8 cellular contexts compared by ENCODE assay signal in genomic region chr11:35048346-35048745, GRCh38.
DNase-seq lines count a peak whose midpoint lies in the region; ATAC-seq and TF ChIP-seq lines count a peak whose summit lies in the region.
"Not testable (repeated sequence)": the region's sequence is repeated elsewhere in the genome, so short reads cannot be mapped to it uniquely, and the experiment has no call there.

No MANE protein-coding gene starts in this region.

- DNase-seq in CD4-positive, alpha-beta T cell; activated B cell treated with CpG ODN at 0.5 μM for 24 hours; activated T-helper 1 cell treated with anti-CD3 and anti-CD28 coated beads, Interleukin-12 subunit alpha, Interleukin-12 subunit beta, Interleukin-2, Interleukin-4 antibody, amounts not matched to agents 30 ng/mL and 10 ng/mL and 1 ng/mL, durations not matched to agents 14 hours and 24 hours and 36 hours (ENCODE audit: low spot score); chondrocyte (ENCODE audit: low spot score); mucosa of descending colon: not testable (repeated sequence)
- DNase-seq in LoVo (ENCODE audit: low spot score) = peak; percentile 23
- DNase-seq in NOMO-1 treated with DMSO at 0.1 percent for 48 hours (lab: John Stamatoyannopoulos, UW; ENCODE audit: unreplicated experiment) = peak; percentile 42

- H3K27ac ChIP-seq in CD4-positive, alpha-beta T cell (ENCODE audit: low read depth, low read length) = peak overlapping the region; percentile 93

- H3K36me3 Mint-ChIP-seq in CD4-positive, alpha-beta T cell (ENCODE audit: low read depth); chondrocyte (ENCODE audit: low read depth): not testable (repeated sequence)
- H3K36me3 Mint-ChIP-seq in activated B cell treated with CpG ODN at 0.5 μM for 24 hours (ENCODE audit: low read depth) = peaks cover 23% of the 10 kb centered on the region
- peaks cover 28% of the 10 kb centered on the region for H3K36me3 Mint-ChIP-seq in activated T-helper 1 cell treated with anti-CD3 and anti-CD28 coated beads, Interleukin-12 subunit alpha, Interleukin-12 subunit beta, Interleukin-2, Interleukin-4 antibody, amounts not matched to agents 30 ng/mL and 10 ng/mL and 1 ng/mL, durations not matched to agents 14 hours and 24 hours and 36 hours (ENCODE audit: low read depth)
- peaks cover 24% of the 10 kb centered on the region for H3K36me3 Mint-ChIP-seq in stimulated activated memory B cell treated with anti-CD40 and anti-IgM and Interleukin-4, amounts not matched to agents 10 μg/mL and 1 μg/mL and 100 μg/mL, for 72 hours

- peaks cover 91% of the 10 kb centered on the region for H3K4me1 Mint-ChIP-seq in CD4-positive, alpha-beta T cell (ENCODE audit: low read depth)
- H3K4me1 Mint-ChIP-seq in activated B cell treated with CpG ODN at 0.5 μM for 24 hours (peaks cover 78% of the 10 kb centered on the region), chondrocyte (ENCODE audit: low read depth) (peaks cover 28% of the 10 kb centered on the region)
- peaks cover 81% of the 10 kb centered on the region for H3K4me1 Mint-ChIP-seq in activated T-helper 1 cell treated with anti-CD3 and anti-CD28 coated beads, Interleukin-12 subunit alpha, Interleukin-12 subunit beta, Interleukin-2, Interleukin-4 antibody, amounts not matched to agents 30 ng/mL and 10 ng/mL and 1 ng/mL, durations not matched to agents 14 hours and 24 hours and 36 hours (ENCODE audit: low read depth)
- peaks cover 70% of the 10 kb centered on the region for H3K4me1 Mint-ChIP-seq in stimulated activated memory B cell treated with anti-CD40 and anti-IgM and Interleukin-4, amounts not matched to agents 10 μg/mL and 1 μg/mL and 100 μg/mL, for 72 hours

- not testable (repeated sequence) for H3K27me3 Mint-ChIP-seq in CD4-positive, alpha-beta T cell; activated B cell treated with CpG ODN at 0.5 μM for 24 hours; activated T-helper 1 cell treated with anti-CD3 and anti-CD28 coated beads, Interleukin-12 subunit alpha, Interleukin-12 subunit beta, Interleukin-2, Interleukin-4 antibody, amounts not matched to agents 30 ng/mL and 10 ng/mL and 1 ng/mL, durations not matched to agents 14 hours and 24 hours and 36 hours (ENCODE audit: insufficient read depth); chondrocyte (ENCODE audit: low read depth); stimulated activated memory B cell treated with anti-CD40 and anti-IgM and Interleukin-4, amounts not matched to agents 10 μg/mL and 1 μg/mL and 100 μg/mL, for 72 hours

- peak overlapping the region; percentile 83 for H3K4me3 Mint-ChIP-seq in CD4-positive, alpha-beta T cell
- peak overlapping the region; percentile 59 for H3K4me3 Mint-ChIP-seq in activated B cell treated with CpG ODN at 0.5 μM for 24 hours
- not testable (repeated sequence) for H3K4me3 Mint-ChIP-seq in activated T-helper 1 cell treated with anti-CD3 and anti-CD28 coated beads, Interleukin-12 subunit alpha, Interleukin-12 subunit beta, Interleukin-2, Interleukin-4 antibody, amounts not matched to agents 30 ng/mL and 10 ng/mL and 1 ng/mL, durations not matched to agents 14 hours and 24 hours and 36 hours; chondrocyte (ENCODE audit: unreplicated experiment); stimulated activated memory B cell treated with anti-CD40 and anti-IgM and Interleukin-4, amounts not matched to agents 10 μg/mL and 1 μg/mL and 100 μg/mL, for 72 hours

- intact Hi-C loops in CD4-positive, alpha-beta T cell (cut with DNase I, micrococcal nuclease) = loop anchor here in 1 of 2 experiments (10.0 kb wide), 1 partner anchor 616 kb away; the partner anchor contains the start of gene TRIM44
- intact Hi-C loops in activated B cell treated with CpG ODN at 0.5 μM for 24 hours (cut with micrococcal nuclease); activated T-helper 1 cell treated with anti-CD3 and anti-CD28 coated beads, Interleukin-12 subunit alpha, Interleukin-12 subunit beta, Interleukin-2, Interleukin-4 antibody, amounts not matched to agents 30 ng/mL and 10 ng/mL and 1 ng/mL, durations not matched to agents 14 hours and 24 hours and 36 hours (cut with micrococcal nuclease); mucosa of descending colon (cut with DNase I, micrococcal nuclease): not testable (repeated sequence)

- not testable (repeated sequence) for H3K36me3 ChIP-seq in mucosa of descending colon (ENCODE audit: low read depth)

- CTCF ChIA-PET in CD4-positive, alpha-beta T cell (lab: Charles Lee) = interaction anchor here (1.0 kb wide), 1 partner anchor 117 kb away, joined by 4 read pairs; no protein-coding TSS in a partner anchor
- CTCF ChIA-PET in activated B cell treated with CpG ODN at 0.5 μM for 24 hours (lab: Charles Lee) = interaction anchor here (1.8 kb wide), 1 partner anchor 17 kb away, joined by 5 read pairs; no protein-coding TSS in a partner anchor

- H3K27ac Mint-ChIP-seq in CD4-positive, alpha-beta T cell = peak overlapping the region; percentile 92
- H3K27ac Mint-ChIP-seq in activated B cell treated with CpG ODN at 0.5 μM for 24 hours = peak overlapping the region; percentile 93
- peak overlapping the region; percentile 2 for H3K27ac Mint-ChIP-seq in activated T-helper 1 cell treated with anti-CD3 and anti-CD28 coated beads, Interleukin-12 subunit alpha, Interleukin-12 subunit beta, Interleukin-2, Interleukin-4 antibody, amounts not matched to agents 30 ng/mL and 10 ng/mL and 1 ng/mL, durations not matched to agents 14 hours and 24 hours and 36 hours
- H3K27ac Mint-ChIP-seq in chondrocyte (ENCODE audit: unreplicated experiment) = peak overlapping the region; percentile 27
- peak overlapping the region; percentile 87 for H3K27ac Mint-ChIP-seq in stimulated activated memory B cell treated with anti-CD40 and anti-IgM and Interleukin-4, amounts not matched to agents 10 μg/mL and 1 μg/mL and 100 μg/mL, for 72 hours

- not testable (repeated sequence) for H3K4me1 ChIP-seq in mucosa of descending colon (ENCODE audit: low read depth)

- H3K27me3 ChIP-seq in CD4-positive, alpha-beta T cell (ENCODE audit: control insufficient read depth, insufficient read depth, low read length) = not testable (repeated sequence)

- H3K9me3 Mint-ChIP-seq in CD4-positive, alpha-beta T cell; chondrocyte (ENCODE audit: low read depth); stimulated activated memory B cell treated with anti-CD40 and anti-IgM and Interleukin-4, amounts not matched to agents 10 μg/mL and 1 μg/mL and 100 μg/mL, for 72 hours: not testable (repeated sequence)
- peaks cover 17% of the 10 kb centered on the region for H3K9me3 Mint-ChIP-seq in activated B cell treated with CpG ODN at 0.5 μM for 24 hours
- H3K9me3 Mint-ChIP-seq in activated T-helper 1 cell treated with anti-CD3 and anti-CD28 coated beads, Interleukin-12 subunit alpha, Interleukin-12 subunit beta, Interleukin-2, Interleukin-4 antibody, amounts not matched to agents 30 ng/mL and 10 ng/mL and 1 ng/mL, durations not matched to agents 14 hours and 24 hours and 36 hours = peaks cover 19% of the 10 kb centered on the region

- not testable (repeated sequence) for ATAC-seq in CD4-positive, alpha-beta T cell (ENCODE audit: poor library complexity); activated B cell treated with CpG ODN at 0.5 μM for 24 hours (ENCODE audit: low read depth); stimulated activated memory B cell treated with anti-CD40 and anti-IgM and Interleukin-4, amounts not matched to agents 10 μg/mL and 1 μg/mL and 100 μg/mL, for 72 hours
- ATAC-seq in mucosa of descending colon = peak; percentile 28

- H3K9me3 ChIP-seq in CD4-positive, alpha-beta T cell (ENCODE audit: control insufficient read depth, low read length); mucosa of descending colon: not testable (repeated sequence)

- POLR2A ChIA-PET in CD4-positive, alpha-beta T cell (lab: Charles Lee) = interaction anchor here (0.9 to 1.9 kb wide), 4 partner anchors 48 to 108 kb away, joined by 3 to 26 read pairs (median 6); partner anchors contain the start of gene CD44
- POLR2A ChIA-PET in activated B cell treated with CpG ODN at 0.5 μM for 24 hours (lab: Charles Lee) = interaction anchor here (1.0 to 3.8 kb wide), 6 partner anchors 10 to 111 kb away, joined by 3 to 20 read pairs (median 6); partner anchors contain the start of gene CD44

- not testable (repeated sequence) for H3K4me3 ChIP-seq in mucosa of descending colon

- TF ChIP-seq CTCF in CD4-positive, alpha-beta T cell (IDR thresholded peaks at IDR 0.05); activated B cell treated with CpG ODN at 0.5 μM for 24 hours (IDR thresholded peaks at IDR 0.05); chondrocyte (IDR thresholded peaks at IDR 0.05); mucosa of descending colon (IDR thresholded peaks at IDR 0.05): not testable (repeated sequence)

Comparison
In these comparisons a context has a peak if more than half of its experiments do, and no peak if none do; other contexts are left out.
1. H3K27ac Mint-ChIP-seq: peak in every context shown above with its lines; median percentile 93 in activated B cell treated with CpG ODN at 0.5 μM for 24 hours; 92 in CD4-positive, alpha-beta T cell; 87 in stimulated activated memory B cell treated with anti-CD40 and anti-IgM and Interleukin-4, amounts not matched to agents 10 μg/mL and 1 μg/mL and 100 μg/mL, for 72 hours; 27 in chondrocyte; 2 in activated T-helper 1 cell treated with anti-CD3 and anti-CD28 coated beads, Interleukin-12 subunit alpha, Interleukin-12 subunit beta, Interleukin-2, Interleukin-4 antibody, amounts not matched to agents 30 ng/mL and 10 ng/mL and 1 ng/mL, durations not matched to agents 14 hours and 24 hours and 36 hours.